Comparison of ENCODE assay signal across 3 cellular contexts in the genomic region with DNA sequence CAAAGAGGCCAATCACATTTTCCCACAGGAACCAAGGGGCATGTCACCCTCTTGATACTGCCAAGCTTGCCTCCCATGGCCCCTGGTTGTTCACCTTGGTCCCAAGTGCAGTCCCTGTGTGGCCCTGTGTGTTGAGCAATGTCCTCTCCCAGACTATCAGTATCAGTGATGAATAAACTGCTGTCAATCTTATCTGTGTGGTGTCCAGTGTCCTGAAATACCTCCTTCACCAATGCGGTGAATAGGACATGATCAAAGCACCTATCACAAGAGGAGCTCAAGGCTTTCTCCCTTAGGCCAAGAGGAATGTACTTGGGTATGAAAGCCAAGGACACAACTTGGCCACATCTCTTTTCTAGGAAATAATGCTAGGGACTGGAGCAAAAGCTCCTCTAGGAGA.
"Had no signal": no experiment of that assay in that cellular context is flagged by ENCODE, and none has a peak within 500 bp of the region (broad histone marks: within the 10 kb centered on the region; RNA-seq: fewer than 3 reads in every experiment).

No MANE protein-coding gene starts in this region.

- DNase-seq: H9, HCEC 1CT had no signal

- ATAC-seq: GM23338 had no signal

- H3K4me3 ChIP-seq: GM23338 had no signal
